19 cellular contexts compared by ENCODE assay signal in the genomic region with DNA sequence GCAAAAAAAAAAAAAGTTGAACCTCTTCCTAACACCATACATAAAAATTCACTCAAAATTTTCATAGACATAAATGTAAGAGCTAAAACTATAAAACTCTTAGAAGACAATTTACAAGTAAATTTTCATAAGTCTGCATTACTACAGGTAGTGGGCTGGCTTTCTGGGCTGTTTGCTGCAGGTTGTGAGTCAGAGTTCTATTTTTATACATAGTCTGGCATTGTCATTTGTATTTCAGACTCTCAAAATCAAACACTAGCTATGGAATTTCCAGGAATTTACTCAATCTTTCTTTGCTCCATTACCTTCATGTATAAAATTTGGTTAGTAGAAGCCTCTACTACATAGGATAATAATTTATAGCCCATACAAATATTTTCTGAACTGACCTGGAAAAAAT.
A peak's percentile ranks its signal among the peaks of the same experiment; 100 is the strongest.
DNase-seq lines count a peak whose midpoint lies in the region; ATAC-seq, FAIRE-seq and TF ChIP-seq lines count a peak whose summit lies in the region.
"Had no signal": no experiment of that assay in that cellular context is flagged by ENCODE, and none has a peak within 500 bp of the region (broad histone marks: within the 10 kb centered on the region; RNA-seq: fewer than 3 reads in every experiment).

No MANE protein-coding gene starts in this region.

- FAIRE-seq in bronchial epithelial cell (lab: Jason Lieb, UNC): no peak
- FAIRE-seq: GM12891 had no signal

- DNase-seq in DMS53 (lab: John Stamatoyannopoulos, UW) (peak; percentile 4), DMS53 treated with DMSO at 0.1 percent for 48 hours (lab: John Stamatoyannopoulos, UW; ENCODE audit: unreplicated experiment) (no peak), bronchial epithelial cell (ENCODE audit: low read depth) (peak; percentile 28), kidney tubule cell (ENCODE audit: low spot score) (peak; percentile 59), NCI-H526 treated with DMSO at 0.1 percent for 48 hours (lab: John Stamatoyannopoulos, UW) (no peak), Karpas-422 (no peak)
- DNase-seq: HCEC 1CT; IMR-90; NCI-H1436 treated with DMSO at 0.1 percent for 48 hours; NCI-H2081 treated with DMSO at 0.1 percent for 48 hours; NCI-H2227 treated with DMSO at 0.1 percent for 48 hours; NCI-H69; NK-92 treated with Interleukin-12 subunit alpha and Interleukin-12 subunit beta, amount 100 ng/mL, for 24 hours; OCI-M1 had no signal

- no peaks in the 10 kb centered on the region for H4K20me1 ChIP-seq in Karpas-422 (ENCODE audit: insufficient read depth, low read depth, low read length)
- H4K20me1 ChIP-seq: BLaER1 had no signal

- no peaks in the 10 kb centered on the region for H3K4me1 ChIP-seq in Karpas-422 (ENCODE audit: low read length)
- H3K4me1 ChIP-seq: BLaER1 had no signal

- H3K36me3 ChIP-seq in bronchial epithelial cell (ENCODE audit: control insufficient read depth, insufficient read depth, low read length): no peaks in the 10 kb centered on the region
- H3K36me3 ChIP-seq in Karpas-422 (ENCODE audit: insufficient read depth, low read length): no peaks in the 10 kb centered on the region
- H3K36me3 ChIP-seq: BLaER1 had no signal

- no peak for ATAC-seq in GM19467 (IDR thresholded peaks at IDR 0.05; ENCODE audit: unreplicated experiment)
- no peak for ATAC-seq in GM21576 (IDR thresholded peaks at IDR 0.05; ENCODE audit: unreplicated experiment)

- H3K27ac ChIP-seq in Karpas-422 (ENCODE audit: low read length): no peak overlapping the region
- H3K27ac ChIP-seq: 22Rv1, BLaER1 had no signal

- no peak overlapping the region for H3K4me2 ChIP-seq in Karpas-422 (ENCODE audit: low read depth, low read length, poor library complexity, severe bottlenecking)
- H3K4me2 ChIP-seq: BLaER1 had no signal

- H3K27me3 ChIP-seq in bronchial epithelial cell (ENCODE audit: control insufficient read depth, insufficient read depth, low read length): no peaks in the 10 kb centered on the region
- H3K27me3 ChIP-seq in Karpas-422 (ENCODE audit: low read length): no peaks in the 10 kb centered on the region
- H3K27me3 ChIP-seq: BLaER1 had no signal

- H3K9me2 ChIP-seq in Karpas-422 (replicated peaks; ENCODE audit: insufficient read depth, low read length): no peaks in the 10 kb centered on the region

- no peaks in the 10 kb centered on the region for H3K79me2 ChIP-seq in Karpas-422 (ENCODE audit: low read length)

- no peak overlapping the region for H3K4me3 ChIP-seq in bronchial epithelial cell (ENCODE audit: low read depth, low read length)
- H3K4me3 ChIP-seq in Karpas-422 (ENCODE audit: low read length): no peak overlapping the region
- H3K4me3 ChIP-seq: BLaER1 had no signal

- TF ChIP-seq CTCF in bronchial epithelial cell (IDR thresholded peaks at IDR 0.05; ENCODE audit: insufficient read depth, low read length, severe bottlenecking): no peak

- H3K9ac ChIP-seq in Karpas-422 (ENCODE audit: low read length): no peak overlapping the region
- H3K9ac ChIP-seq: BLaER1 had no signal

- H3K9me3 ChIP-seq in Karpas-422 (ENCODE audit: low read length): no peaks in the 10 kb centered on the region
- H3K9me3 ChIP-seq: BLaER1 had no signal

- H2AFZ ChIP-seq in Karpas-422 (ENCODE audit: low read length): no peak overlapping the region

Comparison
In these comparisons a context has a peak if more than half of its experiments do, and no peak if none do; other contexts are left out.
1. DNase-seq: peak in DMS53 (single experiment), bronchial epithelial cell (single experiment) and kidney tubule cell (single experiment); none in DMS53 treated with DMSO at 0.1 percent for 48 hours (single experiment), NCI-H526 treated with DMSO at 0.1 percent for 48 hours (single experiment) and Karpas-422 (single experiment).